In genomic region chr15:43735402-43735801, GRCh38 we compare ENCODE assay signal across 19 cellular contexts. TPM values are rescaled to one million over a fixed set of nuclear protein-coding genes. Genes with fewer than 3 reads are reported as not detected.
DNase-seq lines count a peak whose midpoint lies in the region; ATAC-seq and TF ChIP-seq lines count a peak whose summit lies in the region.
"Had no signal": no experiment of that assay in that cellular context is flagged by ENCODE, and none has a peak within 500 bp of the region (broad histone marks: within the 10 kb centered on the region; RNA-seq: fewer than 3 reads in every experiment).

No MANE protein-coding gene starts in this region.

- no peaks in the 10 kb centered on the region for H3K4me1 ChIP-seq in A673 (ENCODE audit: insufficient read depth, low read length, poor library complexity, severe bottlenecking)
- H3K4me1 ChIP-seq: A549, spleen had no signal

- peaks cover 7% of the 10 kb centered on the region for H3K4me1 Mint-ChIP-seq in activated naive CD8-positive, alpha-beta T cell treated with anti-CD3 and anti-CD28 coated beads for 36 hours
- peaks cover 4% of the 10 kb centered on the region for H3K4me1 Mint-ChIP-seq in activated naive CD8-positive, alpha-beta T cell treated with anti-CD3 and anti-CD28 coated beads, Interleukin-2, amount 50 U/mL, for 24 hours
- peaks cover 10% of the 10 kb centered on the region for H3K4me1 Mint-ChIP-seq in stimulated activated naive CD8-positive, alpha-beta T cell treated with anti-CD3 and anti-CD28 coated beads, Interleukin-15, amount 100 ng/mL, for 72 hours
- H3K4me1 Mint-ChIP-seq: T-cell had no signal

- H3K4me3 Mint-ChIP-seq in activated naive CD8-positive, alpha-beta T cell treated with anti-CD3 and anti-CD28 coated beads for 36 hours = no peak overlapping the region
- no peak overlapping the region for H3K4me3 Mint-ChIP-seq in activated naive CD8-positive, alpha-beta T cell treated with anti-CD3 and anti-CD28 coated beads, Interleukin-2, amount 50 U/mL, for 24 hours
- no peak overlapping the region for H3K4me3 Mint-ChIP-seq in stimulated activated naive CD8-positive, alpha-beta T cell treated with anti-CD3 and anti-CD28 coated beads, Interleukin-15, amount 100 ng/mL, for 72 hours
- H3K4me3 Mint-ChIP-seq: activated T-cell treated with anti-CD3 and anti-CD28 coated beads, Interleukin-2, amount 50 U/mL, for 72 hours; T-cell had no signal

- peak overlapping the region; percentile 57 for H3K27ac Mint-ChIP-seq in activated naive CD8-positive, alpha-beta T cell treated with anti-CD3 and anti-CD28 coated beads for 36 hours
- H3K27ac Mint-ChIP-seq in activated naive CD8-positive, alpha-beta T cell treated with anti-CD3 and anti-CD28 coated beads, Interleukin-2, amount 50 U/mL, for 24 hours = no peak overlapping the region
- no peak overlapping the region for H3K27ac Mint-ChIP-seq in stimulated activated naive CD8-positive, alpha-beta T cell treated with anti-CD3 and anti-CD28 coated beads, Interleukin-15, amount 100 ng/mL, for 72 hours
- H3K27ac Mint-ChIP-seq: activated T-cell treated with anti-CD3 and anti-CD28 coated beads, Interleukin-2, amount 50 U/mL, for 72 hours; T-cell had no signal

- no peak overlapping the region for H3K4me3 ChIP-seq in A673 (ENCODE audit: low read depth, low read length, poor library complexity, severe bottlenecking)
- H3K4me3 ChIP-seq: A549, spleen had no signal

- no peak for ATAC-seq in activated naive CD8-positive, alpha-beta T cell treated with anti-CD3 and anti-CD28 coated beads, Interleukin-2, amount 50 U/mL, for 24 hours
- peak; percentile 46 for ATAC-seq in GM21526 (IDR thresholded peaks at IDR 0.05; ENCODE audit: low FRiP score, unreplicated experiment)
- peak; percentile 52 for ATAC-seq in HG03103 (IDR thresholded peaks at IDR 0.05; ENCODE audit: low read depth, unreplicated experiment)
- no peak for ATAC-seq in stimulated activated naive CD8-positive, alpha-beta T cell treated with anti-CD3 and anti-CD28 coated beads, Interleukin-15, amount 100 ng/mL, for 72 hours
- ATAC-seq: A549, HCT116, T-cell had no signal

- peaks cover 4% of the 10 kb centered on the region for H3K36me3 Mint-ChIP-seq in activated naive CD8-positive, alpha-beta T cell treated with anti-CD3 and anti-CD28 coated beads for 36 hours
- H3K36me3 Mint-ChIP-seq in activated naive CD8-positive, alpha-beta T cell treated with anti-CD3 and anti-CD28 coated beads, Interleukin-2, amount 50 U/mL, for 24 hours (ENCODE audit: low read depth) = no peaks in the 10 kb centered on the region
- H3K36me3 Mint-ChIP-seq: T-cell had no signal

- POLR2A ChIA-PET in A673 (lab: Charles Lee; ENCODE audit: low non-redundant PET) = no interaction called here

- BruUV-seq in A673 (replicated peaks; lab: Mats Ljungman, UMichigan) = no TSS peak

- no peaks in the 10 kb centered on the region for H3K9me3 Mint-ChIP-seq in activated naive CD8-positive, alpha-beta T cell treated with anti-CD3 and anti-CD28 coated beads for 36 hours
- no peaks in the 10 kb centered on the region for H3K9me3 Mint-ChIP-seq in activated naive CD8-positive, alpha-beta T cell treated with anti-CD3 and anti-CD28 coated beads, Interleukin-2, amount 50 U/mL, for 24 hours
- H3K9me3 Mint-ChIP-seq in stimulated activated naive CD8-positive, alpha-beta T cell treated with anti-CD3 and anti-CD28 coated beads, Interleukin-15, amount 100 ng/mL, for 72 hours = peaks cover 0 to 4% of the 10 kb centered on the region in 2 donors
- H3K9me3 Mint-ChIP-seq: activated T-cell treated with anti-CD3 and anti-CD28 coated beads, Interleukin-2, amount 50 U/mL, for 72 hours; T-cell had no signal

- H3K27me3 Mint-ChIP-seq in activated naive CD8-positive, alpha-beta T cell treated with anti-CD3 and anti-CD28 coated beads for 36 hours = no peaks in the 10 kb centered on the region
- H3K27me3 Mint-ChIP-seq in activated naive CD8-positive, alpha-beta T cell treated with anti-CD3 and anti-CD28 coated beads, Interleukin-2, amount 50 U/mL, for 24 hours = no peaks in the 10 kb centered on the region
- no peaks in the 10 kb centered on the region for H3K27me3 Mint-ChIP-seq in stimulated activated naive CD8-positive, alpha-beta T cell treated with anti-CD3 and anti-CD28 coated beads, Interleukin-15, amount 100 ng/mL, for 72 hours

- no peaks in the 10 kb centered on the region for H3K36me3 ChIP-seq in A673 (ENCODE audit: insufficient read depth, low read length, poor library complexity, severe bottlenecking)
- H3K36me3 ChIP-seq: spleen had no signal

- no peak overlapping the region for H3K27ac ChIP-seq in A673 (ENCODE audit: low read depth, low read length, poor library complexity, severe bottlenecking)
- H3K27ac ChIP-seq: A549, KMS-11, spleen had no signal

- TF ChIP-seq CTCF in A673 (conservative IDR thresholded peaks at IDR 0.05; ENCODE audit: low read depth, low read length) = no peak

- CTCF ChIA-PET in A673 (lab: Charles Lee) = no interaction called here

- H3K27me3 ChIP-seq in A673 (replicated peaks; ENCODE audit: insufficient read depth, low read depth, low read length, poor library complexity) = no peaks in the 10 kb centered on the region
- H3K27me3 ChIP-seq: spleen had no signal

- H3K9me3 ChIP-seq in A673 (ENCODE audit: low read depth, low read length, poor library complexity, severe bottlenecking) = no peaks in the 10 kb centered on the region
- H3K9me3 ChIP-seq: A549, spleen had no signal

- DNase-seq in activated naive CD8-positive, alpha-beta T cell treated with anti-CD3 and anti-CD28 coated beads for 36 hours = no peak
- no peak for DNase-seq in activated naive CD8-positive, alpha-beta T cell treated with anti-CD3 and anti-CD28 coated beads, Interleukin-2, amount 50 U/mL, for 24 hours
- DNase-seq in stimulated activated naive CD8-positive, alpha-beta T cell treated with anti-CD3 and anti-CD28 coated beads, Interleukin-15, amount 100 ng/mL, for 72 hours = no peak
- DNase-seq in A673 (ENCODE audit: low spot score) (no peak), AG20443 (ENCODE audit: low spot score) (no peak)
- no peak for DNase-seq in activated CD4-positive, alpha-beta T cell treated with anti-CD3 and anti-CD28 coated beads, Interleukin-2, amount 50 U/mL, for 48 hours
- DNase-seq: activated CD4-positive, CD25-positive, alpha-beta regulatory T cell treated with anti-CD3 and anti-CD28 coated beads, Interleukin-2, amount 50 U/mL, for 72 hours; activated T-cell treated with anti-CD3 and anti-CD28 coated beads, Interleukin-2, amount 50 U/mL, for 72 hours; amniotic stem cell; islet precursor cell; NCI-H146; occipital lobe; spleen; T-cell had no signal

- intact Hi-C loops in A673 (cut with micrococcal nuclease; ENCODE audit: unreplicated experiment) = no loop called here

RNA-seq across cellular contexts. Expression of gene PDIA3, which starts 10.8 kb away (rescaled TPM):
- 100 to 1,000 TPM; 335 to 338 TPM for total RNA-seq in activated naive CD8-positive, alpha-beta T cell treated with anti-CD3 and anti-CD28 coated beads for 36 hours
- 421 and 430 TPM in 2 replicates for total RNA-seq in A673 (2021)

RNA-seq across cellular contexts. Expression of gene ELL3, which starts 41.4 kb away (rescaled TPM):
- 1 to 10 TPM; 1.4 to 2.4 TPM for total RNA-seq in activated naive CD8-positive, alpha-beta T cell treated with anti-CD3 and anti-CD28 coated beads for 36 hours
- 1.7 and 3.0 TPM in 2 replicates for total RNA-seq in A673 (2021)

RNA-seq across cellular contexts. Expression of gene CKMT1A, which starts 41.7 kb away (rescaled TPM):
- total RNA-seq in activated naive CD8-positive, alpha-beta T cell treated with anti-CD3 and anti-CD28 coated beads for 36 hours = under 1 TPM in 1 of 2 experiments, not detected in 1; 0.14 TPM
- 0.41 TPM in 1 of 2 replicates, not detected in the other for total RNA-seq in A673 (2021)

RNA-seq across cellular contexts. Expression of gene SERF2, which starts 56.7 kb away (rescaled TPM):
- total RNA-seq in activated naive CD8-positive, alpha-beta T cell treated with anti-CD3 and anti-CD28 coated beads for 36 hours = 100 to 1,000 TPM; 695 to 709 TPM
- 632 and 654 TPM in 2 replicates for total RNA-seq in A673 (2021)

Comparison
In these comparisons a context has a peak if more than half of its experiments do, and no peak if none do; other contexts are left out.
1. ATAC-seq: peak in GM21526 (single experiment) and HG03103 (single experiment); none in activated naive CD8-positive, alpha-beta T cell treated with anti-CD3 and anti-CD28 coated beads, Interleukin-2, amount 50 U/mL, for 24 hours (single experiment) and stimulated activated naive CD8-positive, alpha-beta T cell treated with anti-CD3 and anti-CD28 coated beads, Interleukin-15, amount 100 ng/mL, for 72 hours (single experiment).